21 cellular contexts compared by ENCODE assay signal in genomic region chr18:61459896-61460295, GRCh38.
"Had no signal": no experiment of that assay in that cellular context is flagged by ENCODE, and none has a peak within 500 bp of the region (broad histone marks: within the 10 kb centered on the region; RNA-seq: fewer than 3 reads in every experiment).

No MANE protein-coding gene starts in this region.

- H3K27me3 ChIP-seq: esophagus squamous epithelium, gastrocnemius medialis, heart right ventricle, left lung, upper lobe of right lung had no signal

- H3K9me3 ChIP-seq: esophagus squamous epithelium, gastrocnemius medialis, heart right ventricle, left lung, thoracic aorta, upper lobe of right lung had no signal

- ATAC-seq: left lung; natural killer cell; right cardiac atrium; stimulated activated naive CD8-positive, alpha-beta T cell treated with anti-CD3 and anti-CD28 coated beads, Interleukin-15, amount 100 ng/mL, for 72 hours; T-helper 17 cell; upper lobe of right lung had no signal

- H3K4me3 ChIP-seq: esophagus squamous epithelium, gastrocnemius medialis, heart right ventricle, left lung, thoracic aorta, upper lobe of right lung had no signal

- H3K27ac ChIP-seq: gastrocnemius medialis, heart right ventricle, left lung, thoracic aorta, upper lobe of right lung had no signal

- H3K4me1 ChIP-seq: esophagus squamous epithelium, gastrocnemius medialis, left lung, upper lobe of right lung had no signal

- H3K36me3 ChIP-seq: esophagus squamous epithelium, gastrocnemius medialis, heart right ventricle, left lung, thoracic aorta, upper lobe of right lung had no signal

- DNase-seq: activated CD4-positive, alpha-beta T cell treated with anti-CD3 and anti-CD28 coated beads for 4 hours; activated CD8-positive, alpha-beta memory T cell treated with anti-CD3 and anti-CD28 coated beads, Interleukin-2, amount 50 U/mL, for 48 hours; activated gamma-delta T cell treated with Interleukin-2 at 50 U/mL for 16 hours; aorta; effector CD4-positive, alpha-beta T cell; esophagus squamous epithelium; gastrocnemius medialis; heart right ventricle; left lung; natural killer cell; right cardiac atrium; SIG-M5; small intestine; stimulated activated naive CD8-positive, alpha-beta T cell treated with anti-CD3 and anti-CD28 coated beads, Interleukin-15, amount 100 ng/mL, for 72 hours; T-helper 17 cell; upper lobe of right lung had no signal

- FAIRE-seq: bronchial epithelial cell, colon, endothelial cell of umbilical vein, islet of Langerhans, small intestine had no signal
